Comparison of ENCODE assay signal across 4 cellular contexts in genomic region chr9:92949266-92949982, GRCh38.
TF ChIP-seq lines count a peak whose summit lies in the region.

No MANE protein-coding gene starts in this region.

TF ChIP-seq in K562, 482 proteins besides CTCF, POLR2A, EP300 and RAD21:
- TF ChIP-seq U2AF1 (optimal IDR thresholded peaks at IDR 0.05; ENCODE audit: low read depth, low read length) (no peak), POLR2AphosphoS5 (IDR thresholded peaks at IDR 0.05; ENCODE audit: control insufficient read depth, insufficient read depth, low read depth, low read length) (no peak), ZNF766 (CRISPR knock-in tag; conservative IDR thresholded peaks at IDR 0.05) (no peak)
- TF ChIP-seq, protein P1, sequence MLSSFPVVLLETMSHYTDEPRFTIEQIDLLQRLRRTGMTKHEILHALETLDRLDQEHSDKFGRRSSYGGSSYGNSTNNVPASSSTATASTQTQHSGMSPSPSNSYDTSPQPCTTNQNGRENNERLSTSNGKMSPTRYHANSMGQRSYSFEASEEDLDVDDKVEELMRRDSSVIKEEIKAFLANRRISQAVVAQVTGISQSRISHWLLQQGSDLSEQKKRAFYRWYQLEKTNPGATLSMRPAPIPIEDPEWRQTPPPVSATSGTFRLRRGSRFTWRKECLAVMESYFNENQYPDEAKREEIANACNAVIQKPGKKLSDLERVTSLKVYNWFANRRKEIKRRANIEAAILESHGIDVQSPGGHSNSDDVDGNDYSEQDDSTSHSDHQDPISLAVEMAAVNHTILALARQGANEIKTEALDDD (IDR thresholded peaks at IDR 0.05), result 0 out of 2 replicates have a peak, but pooled peaks have one; percentile 69
TF ChIP-seq in K562: peak in this region for 1.

TF ChIP-seq in neural cell, 6 proteins besides CTCF, POLR2A, EP300 and RAD21:
- TF ChIP-seq POLR2AphosphoS5 (IDR thresholded peaks at IDR 0.05) (no peak), REST (IDR thresholded peaks at IDR 0.05; ENCODE audit: borderline replicate concordance) (no peak), TAF1 (IDR thresholded peaks at IDR 0.05; ENCODE audit: low read depth) (no peak), MXI1 (conservative IDR thresholded peaks at IDR 0.05; ENCODE audit: poor library complexity, severe bottlenecking) (no peak), EZH2 (IDR thresholded peaks at IDR 0.05; ENCODE audit: borderline replicate concordance, insufficient read depth, low read length, poor library complexity, severe bottlenecking) (no peak), SMC3 (conservative IDR thresholded peaks at IDR 0.05; ENCODE audit: poor library complexity) (no peak)

TF ChIP-seq in WTC11, 78 proteins besides CTCF, POLR2A, EP300 and RAD21:
- no peak for TF ChIP-seq ZNF232 (CRISPR knock-in tag; IDR thresholded peaks at IDR 0.05)
- no peak for TF ChIP-seq OVOL2 (CRISPR knock-in tag; IDR thresholded peaks at IDR 0.05; ENCODE audit: borderline replicate concordance)
- no peak for TF ChIP-seq SP1 (CRISPR knock-in tag; conservative IDR thresholded peaks at IDR 0.05)
- no peak for TF ChIP-seq GABPB1 (CRISPR knock-in tag; IDR thresholded peaks at IDR 0.05)
- TF ChIP-seq SMAD4 (CRISPR knock-in tag; IDR thresholded peaks at IDR 0.05), result no peak
- TF ChIP-seq ETV6 (CRISPR knock-in tag; IDR thresholded peaks at IDR 0.05), result no peak
- TF ChIP-seq E2F5 (CRISPR knock-in tag; IDR thresholded peaks at IDR 0.05), result no peak
- no peak for TF ChIP-seq KAT7 (CRISPR knock-in tag; IDR thresholded peaks at IDR 0.05; ENCODE audit: borderline replicate concordance)
- TF ChIP-seq ZMAT4 (CRISPR knock-in tag; IDR thresholded peaks at IDR 0.05), result no peak
- no peak for TF ChIP-seq NFATC4 (CRISPR knock-in tag; IDR thresholded peaks at IDR 0.05)
- TF ChIP-seq, protein P2, sequence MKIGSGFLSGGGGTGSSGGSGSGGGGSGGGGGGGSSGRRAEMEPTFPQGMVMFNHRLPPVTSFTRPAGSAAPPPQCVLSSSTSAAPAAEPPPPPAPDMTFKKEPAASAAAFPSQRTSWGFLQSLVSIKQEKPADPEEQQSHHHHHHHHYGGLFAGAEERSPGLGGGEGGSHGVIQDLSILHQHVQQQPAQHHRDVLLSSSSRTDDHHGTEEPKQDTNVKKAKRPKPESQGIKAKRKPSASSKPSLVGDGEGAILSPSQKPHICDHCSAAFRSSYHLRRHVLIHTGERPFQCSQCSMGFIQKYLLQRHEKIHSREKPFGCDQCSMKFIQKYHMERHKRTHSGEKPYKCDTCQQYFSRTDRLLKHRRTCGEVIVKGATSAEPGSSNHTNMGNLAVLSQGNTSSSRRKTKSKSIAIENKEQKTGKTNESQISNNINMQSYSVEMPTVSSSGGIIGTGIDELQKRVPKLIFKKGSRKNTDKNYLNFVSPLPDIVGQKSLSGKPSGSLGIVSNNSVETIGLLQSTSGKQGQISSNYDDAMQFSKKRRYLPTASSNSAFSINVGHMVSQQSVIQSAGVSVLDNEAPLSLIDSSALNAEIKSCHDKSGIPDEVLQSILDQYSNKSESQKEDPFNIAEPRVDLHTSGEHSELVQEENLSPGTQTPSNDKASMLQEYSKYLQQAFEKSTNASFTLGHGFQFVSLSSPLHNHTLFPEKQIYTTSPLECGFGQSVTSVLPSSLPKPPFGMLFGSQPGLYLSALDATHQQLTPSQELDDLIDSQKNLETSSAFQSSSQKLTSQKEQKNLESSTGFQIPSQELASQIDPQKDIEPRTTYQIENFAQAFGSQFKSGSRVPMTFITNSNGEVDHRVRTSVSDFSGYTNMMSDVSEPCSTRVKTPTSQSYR (CRISPR knock-in tag; IDR thresholded peaks at IDR 0.05), result no peak
- no peak for TF ChIP-seq MXD4 (CRISPR knock-in tag; IDR thresholded peaks at IDR 0.05; ENCODE audit: borderline replicate concordance)
- TF ChIP-seq, protein P3, sequence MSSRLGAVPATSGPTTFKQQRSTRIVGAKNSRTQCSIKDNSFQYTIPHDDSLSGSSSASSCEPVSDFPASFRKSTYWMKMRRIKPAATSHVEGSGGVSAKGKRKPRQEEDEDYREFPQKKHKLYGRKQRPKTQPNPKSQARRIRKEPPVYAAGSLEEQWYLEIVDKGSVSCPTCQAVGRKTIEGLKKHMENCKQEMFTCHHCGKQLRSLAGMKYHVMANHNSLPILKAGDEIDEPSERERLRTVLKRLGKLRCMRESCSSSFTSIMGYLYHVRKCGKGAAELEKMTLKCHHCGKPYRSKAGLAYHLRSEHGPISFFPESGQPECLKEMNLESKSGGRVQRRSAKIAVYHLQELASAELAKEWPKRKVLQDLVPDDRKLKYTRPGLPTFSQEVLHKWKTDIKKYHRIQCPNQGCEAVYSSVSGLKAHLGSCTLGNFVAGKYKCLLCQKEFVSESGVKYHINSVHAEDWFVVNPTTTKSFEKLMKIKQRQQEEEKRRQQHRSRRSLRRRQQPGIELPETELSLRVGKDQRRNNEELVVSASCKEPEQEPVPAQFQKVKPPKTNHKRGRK (CRISPR knock-in tag; IDR thresholded peaks at IDR 0.05; ENCODE audit: borderline replicate concordance), result no peak
- no peak for TF ChIP-seq FOXP1 (CRISPR knock-in tag; IDR thresholded peaks at IDR 0.05; ENCODE audit: borderline replicate concordance)
- no peak for TF ChIP-seq E2F4 (CRISPR knock-in tag; IDR thresholded peaks at IDR 0.05; ENCODE audit: borderline replicate concordance, low read depth)
- TF ChIP-seq ZNF416 (CRISPR knock-in tag; IDR thresholded peaks at IDR 0.05), result no peak
TF ChIP-seq in WTC11: peak in this region for 0.

TF ChIP-seq in HEK293T, 16 proteins besides CTCF, POLR2A, EP300 and RAD21:
- TF ChIP-seq PKNOX1 (IDR thresholded peaks at IDR 0.05), result no peak
- no peak for TF ChIP-seq ARNT (IDR thresholded peaks at IDR 0.05)
- no peak for TF ChIP-seq LEF1 (IDR thresholded peaks at IDR 0.05; ENCODE audit: borderline replicate concordance)
- TF ChIP-seq L3MBTL2 (conservative IDR thresholded peaks at IDR 0.05), result no peak
